14 cellular contexts compared by ENCODE assay signal in genomic region chr17:50263293-50264262, GRCh38.
DNase-seq lines count a peak whose midpoint lies in the region; ATAC-seq lines count a peak whose summit lies in the region.
"Had no signal": no experiment of that assay in that cellular context is flagged by ENCODE, and none has a peak within 500 bp of the region (broad histone marks: within the 10 kb centered on the region; RNA-seq: fewer than 3 reads in every experiment).

No MANE protein-coding gene starts in this region.

- ATAC-seq in GM19452 (IDR thresholded peaks at IDR 0.05; ENCODE audit: unreplicated experiment) = no peak
- ATAC-seq: activated T-helper 17 cell treated with anti-CD3 and anti-CD28 coated beads, Interleukin-2, amount 50 U/mL, for 72 hours had no signal

- H3K36me3 ChIP-seq in ES-I3 (ENCODE audit: insufficient read depth, low read length) (no peaks in the 10 kb centered on the region), NT2/D1 (ENCODE audit: insufficient read depth, insufficient read length, low read length) (no peaks in the 10 kb centered on the region), iPS-18a (ENCODE audit: control insufficient read depth, low read depth, low read length) (no peaks in the 10 kb centered on the region)
- H3K36me3 ChIP-seq: BLaER1 had no signal

- H3K27me3 ChIP-seq in NT2/D1 (ENCODE audit: insufficient read depth, insufficient read length) (no peaks in the 10 kb centered on the region), iPS-18a (ENCODE audit: control insufficient read depth, insufficient read depth, low read length) (no peaks in the 10 kb centered on the region)
- H3K27me3 ChIP-seq: BLaER1 had no signal

- no peaks in the 10 kb centered on the region for H3K9me3 ChIP-seq in ES-I3 (ENCODE audit: control insufficient read depth, insufficient read depth, low read length)
- no peaks in the 10 kb centered on the region for H3K9me3 ChIP-seq in NT2/D1 (ENCODE audit: insufficient read depth, low read length)
- no peaks in the 10 kb centered on the region for H3K9me3 ChIP-seq in iPS-18a (ENCODE audit: control insufficient read depth, low read depth, low read length)
- H3K9me3 ChIP-seq: BLaER1 had no signal

- H3K4me3 ChIP-seq in NT2/D1 (ENCODE audit: insufficient read length, low read depth) = peak overlapping the region; percentile 48
- H3K4me3 ChIP-seq in iPS-18a (ENCODE audit: low read length) = peak overlapping the region; percentile 37
- H3K4me3 ChIP-seq in skeletal muscle cell (ENCODE audit: low read depth, low read length) = peak overlapping the region; percentile 12
- H3K4me3 ChIP-seq: BLaER1 had no signal

- H3K9ac ChIP-seq in ES-I3 (ENCODE audit: low read depth, low read length) = peak overlapping the region; percentile 48; the same call in 1 of the 2 replicates
- H3K9ac ChIP-seq in NT2/D1 (ENCODE audit: insufficient read length, low read depth) = peak overlapping the region; percentile 77
- H3K9ac ChIP-seq in iPS-18a (ENCODE audit: low read length) = no peak overlapping the region
- H3K9ac ChIP-seq: BLaER1 had no signal

- no peak for DNase-seq in NT2/D1 (ENCODE audit: low read depth, low spot score)
- no peak for DNase-seq in skeletal muscle cell (ENCODE audit: low read depth)
- DNase-seq in stimulated activated CD4-positive, alpha-beta T cell treated with anti-CD3 and anti-CD28 coated beads, Interleukin-2, amount 100 ng/mL, for 24 hours = no peak
- DNase-seq in inferior parietal cortex (ENCODE audit: extremely low spot score) = no peak
- DNase-seq in KG1 (lab: John Stamatoyannopoulos, UW) = no peak
- DNase-seq: activated CD4-positive, alpha-beta T cell treated with anti-CD3 and anti-CD28 coated beads for 4 hours; NCI-H1092 treated with DMSO at 0.1 percent for 48 hours; NCI-H226; stimulated activated CD4-positive, alpha-beta T cell treated with anti-CD3 and anti-CD28 coated beads, Interleukin-15, amount 100 ng/mL, for 24 hours had no signal

- H3K27ac ChIP-seq in iPS-18a (ENCODE audit: low read length) = no peak overlapping the region
- H3K27ac ChIP-seq: BLaER1 had no signal

- H3K4me1 ChIP-seq in ES-I3 (ENCODE audit: insufficient read depth, low read length) = peaks cover 45% of the 10 kb centered on the region
- H3K4me1 ChIP-seq in NT2/D1 (ENCODE audit: insufficient read depth, insufficient read length) = peaks cover 58% of the 10 kb centered on the region
- peaks cover 8% of the 10 kb centered on the region for H3K4me1 ChIP-seq in iPS-18a (ENCODE audit: control insufficient read depth, low read depth, low read length)
